ENCODE assay signal across 11 cellular contexts in genomic region chr10:11236234-11236633, GRCh38.
DNase-seq lines count a peak whose midpoint lies in the region; ATAC-seq, FAIRE-seq and TF ChIP-seq lines count a peak whose summit lies in the region.
"Had no signal": no experiment of that assay in that cellular context is flagged by ENCODE, and none has a peak within 500 bp of the region (broad histone marks: within the 10 kb centered on the region; RNA-seq: fewer than 3 reads in every experiment).

No MANE protein-coding gene starts in this region.

- FAIRE-seq in GM18507 (lab: Jason Lieb, UNC) (peak; percentile 92), GM12878 (lab: Jason Lieb, UNC) (peak; percentile 75)
- FAIRE-seq: G401.6, islet of Langerhans had no signal

- H3K27me3 ChIP-seq in GM12878 (replicated peaks in 1 of 2; ENCODE audit: control insufficient read depth in 2 of 2, insufficient read depth in 2 of 2, low read length in 1 of 2) = no peaks in the 10 kb centered on the region

- TF ChIP-seq EP300 in GM12878 (IDR thresholded peaks at IDR 0.05; ENCODE audit: borderline replicate concordance in 1 of 2, control insufficient read depth in 1 of 2, low read depth in 2 of 2, low read length in 2 of 2) = peak in 1 of 2 experiments; percentile 63; a peak in 1 of 4 replicates

- 0% methylated on average over 2 of the region's 2 CpGs for WGBS in GM12878 (ENCODE audit: insufficient coverage, insufficient replicate concordance, low lambda C conversion rate, missing lambda C conversion rate)

- BruUV-seq in GM12878 (replicated peaks; lab: Mats Ljungman, UMichigan) = no TSS peak

- DNase-seq in GM18507 (ENCODE audit: extremely low spot score, insufficient read length, low read depth) (no peak), GM12878 (ENCODE audit: low read depth, low spot score) (no peak), MV-4-11 (lab: John Stamatoyannopoulos, UW) (no peak), superior temporal gyrus (ENCODE audit: extremely low spot score) (no peak), C1 segment of cervical spinal cord (lab: John Stamatoyannopoulos, UW) (no peak)
- no peak for DNase-seq in activated CD8-positive, alpha-beta memory T cell treated with anti-CD3 and anti-CD28 coated beads, Interleukin-2, amount 50 U/mL, for 48 hours
- DNase-seq: stimulated activated CD4-positive, alpha-beta T cell treated with anti-CD3 and anti-CD28 coated beads, Interleukin-12 subunit alpha, Interleukin-12 subunit beta, amount 100 ng/mL, for 4 hours had no signal

- SMC1A ChIA-PET in GM12878 (lab: Charles Lee; ENCODE audit: uncharacterized antibody, unreplicated experiment) = interaction anchor here (0.7 to 15.6 kb wide), 19 partner anchors 9 to 123 kb away, joined by 3 to 417 read pairs (median 5); no protein-coding TSS in a partner anchor

- H3K4me2 ChIP-seq in GM12878 (ENCODE audit: control insufficient read depth, insufficient read depth) = peak overlapping the region; percentile 57

- intact Hi-C loops in GM12878 (cut with micrococcal nuclease; ENCODE audit: unreplicated experiment) = no loop called here

- peaks cover 71% of the 10 kb centered on the region for H3K4me1 ChIP-seq in GM12878 (ENCODE audit: control insufficient read depth, insufficient read depth, low read length)

- POLR2A ChIA-PET in GM12878 (lab: Charles Lee) = interaction anchor here (0.5 to 5.3 kb wide), 10 partner anchors 10 to 509 kb away, joined by 3 to 33 read pairs (median 5); no protein-coding TSS in a partner anchor

- H3K79me2 ChIP-seq in GM12878 (ENCODE audit: control insufficient read depth, insufficient read depth, low read length) = peaks cover 88% of the 10 kb centered on the region

- peak; percentile 76 for ATAC-seq in GM21447 (IDR thresholded peaks at IDR 0.05; ENCODE audit: unreplicated experiment)
- ATAC-seq in HG03354 (IDR thresholded peaks at IDR 0.05; ENCODE audit: poor library complexity, severe bottlenecking, unreplicated experiment) = peak; percentile 82
- peak; percentile 69 for ATAC-seq in GM12878

- CTCF ChIA-PET in GM12878 (lab: Yijun Ruan, JAX) = interaction anchor here (0.7 to 4.4 kb wide), 12 partner anchors 9 to 911 kb away, joined by 3 to 27 read pairs (median 4); no protein-coding TSS in a partner anchor

- TF ChIP-seq RAD21 in GM12878 (IDR thresholded peaks at IDR 0.05; ENCODE audit: insufficient read depth, low read depth, low read length) = no peak

- in situ Hi-C loops in GM12878 (cut with MboI) = no loop called here

- peak overlapping the region; percentile 74 for H3K27ac ChIP-seq in GM12878 (ENCODE audit: control insufficient read depth, insufficient read depth)

- peak overlapping the region; percentile 36; the same call in 1 of the 2 replicates for H3K4me3 ChIP-seq in GM12878

- TF ChIP-seq POLR2A in GM12878 (IDR thresholded peaks at IDR 0.05; ENCODE audit: low read depth, low read length) = no peak

- no peaks in the 10 kb centered on the region for H3K9me3 ChIP-seq in GM12878 (replicated peaks; ENCODE audit: control insufficient read depth, insufficient read depth, low read length)

- no peak overlapping the region for H3K9ac ChIP-seq in GM12878 (ENCODE audit: control insufficient read depth, insufficient read depth, low read length)

- RAD21 ChIA-PET in GM12878 (lab: Charles Lee; ENCODE audit: unreplicated experiment) = interaction anchor here (0.8 to 15.0 kb wide), 10 partner anchors 8 to 123 kb away, joined by 3 to 212 read pairs (median 19); no protein-coding TSS in a partner anchor

- TF ChIP-seq CTCF in GM12878 (IDR thresholded peaks at IDR 0.05 in 2 of 3, conservative IDR thresholded peaks at IDR 0.05 in 1 of 3; ENCODE audit: control insufficient read depth in 2 of 3, extremely low read depth in 1 of 3, insufficient read depth in 1 of 3, low read depth in 3 of 3, low read length in 3 of 3) = 0 out of 6 replicates have a peak, but pooled peaks of 1 of the 3 experiments have one; percentile 2

- H2AFZ ChIP-seq in GM12878 (ENCODE audit: control insufficient read depth, low read depth, low read length) = no peak overlapping the region

- 0 out of 2 replicates have a peak, but pooled peaks cover 2% of the 10 kb centered on the region for H4K20me1 ChIP-seq in GM12878 (ENCODE audit: control insufficient read depth, insufficient read depth)

- peaks cover 6 to 20% of the 10 kb centered on the region in 2 experiments for H3K36me3 ChIP-seq in GM12878 (ENCODE audit: control insufficient read depth in 2 of 2, insufficient read depth in 2 of 2, low read length in 1 of 2)

TF ChIP-seq in GM12878, 131 proteins besides CTCF, POLR2A, EP300 and RAD21:
- TF ChIP-seq IKZF2 (IDR thresholded peaks at IDR 0.05) (peak; percentile 76 to 81), RUNX3 (IDR thresholded peaks at IDR 0.05; ENCODE audit: low read length) (peak; percentile 95), BCL3 (IDR thresholded peaks at IDR 0.05; ENCODE audit: borderline replicate concordance, insufficient read depth, low read depth, low read length, poor library complexity, severe bottlenecking) (peak; percentile 41), ZZZ3 (IDR thresholded peaks at IDR 0.05; ENCODE audit: control insufficient read depth, insufficient read length, low read depth) (no peak), MEF2A (IDR thresholded peaks at IDR 0.05; ENCODE audit: insufficient read depth, low read depth, low read length) (0 out of 2 replicates have a peak, but pooled peaks have one; percentile 61), ZNF217 (IDR thresholded peaks at IDR 0.05) (0 out of 2 replicates have a peak, but pooled peaks have one; percentile 65), ZNF24 (IDR thresholded peaks at IDR 0.05) (no peak), ZNF274 (IDR thresholded peaks at IDR 0.05; ENCODE audit: insufficient read depth, insufficient read length) (no peak), MXI1 (IDR thresholded peaks at IDR 0.05; ENCODE audit: low read depth, low read length) (peak; percentile 27; the same call in 1 of the 2 replicates), NBN (IDR thresholded peaks at IDR 0.05) (no peak), CHD4 (IDR thresholded peaks at IDR 0.05) (no peak), SMARCA5 (IDR thresholded peaks at IDR 0.05) (no peak), DPF2 (IDR thresholded peaks at IDR 0.05) (peak; percentile 45; the same call in 1 of the 2 replicates), CREM (IDR thresholded peaks at IDR 0.05; ENCODE audit: low read depth) (peak; percentile 48; the same call in 1 of the 2 replicates), POU2F2 (IDR thresholded peaks at IDR 0.05; ENCODE audit: borderline replicate concordance, low read depth, low read length) (0 out of 3 replicates have a peak, but pooled peaks have one; percentile 24), ZNF207 (IDR thresholded peaks at IDR 0.05; ENCODE audit: borderline replicate concordance) (no peak), BHLHE40 (IDR thresholded peaks at IDR 0.05; ENCODE audit: borderline replicate concordance in 1 of 2, low read depth in 2 of 2, low read length in 1 of 2) (peak in 1 of 2 experiments; percentile 46; a peak in 1 of 4 replicates), FOXM1 (IDR thresholded peaks at IDR 0.05; ENCODE audit: low read depth, low read length) (0 out of 2 replicates have a peak, but pooled peaks have one; percentile 16), BCL11A (IDR thresholded peaks at IDR 0.05; ENCODE audit: low read depth, low read length) (peak; percentile 75; the same call in 1 of the 2 replicates), IKZF1 (conservative IDR thresholded peaks at IDR 0.05) (peak; percentile 69), MTA3 (IDR thresholded peaks at IDR 0.05; ENCODE audit: borderline replicate concordance, low read length) (0 out of 2 replicates have a peak, but pooled peaks have one; percentile 2), NR2C2 (IDR thresholded peaks at IDR 0.05; ENCODE audit: borderline replicate concordance, control insufficient read depth, insufficient read length, low read depth) (no peak), GATAD2B (conservative IDR thresholded peaks at IDR 0.05; ENCODE audit: low read depth) (no peak), IRF4 (IDR thresholded peaks at IDR 0.05; ENCODE audit: low read depth, low read length) (peak; percentile 70; the same call in 1 of the 2 replicates), ASH2L (IDR thresholded peaks at IDR 0.05; ENCODE audit: borderline replicate concordance, low read depth) (no peak), MTA2 (IDR thresholded peaks at IDR 0.05; ENCODE audit: low read depth) (peak; percentile 69; the same call in 1 of the 2 replicates), MYC (IDR thresholded peaks at IDR 0.05; ENCODE audit: insufficient read depth, insufficient read length, insufficient replicate concordance, low read length, severe bottlenecking) (no peak), STAT3 (IDR thresholded peaks at IDR 0.05; ENCODE audit: low read depth, low read length) (no peak), JUNB (IDR thresholded peaks at IDR 0.05) (peak; percentile 84), EED (IDR thresholded peaks at IDR 0.05; ENCODE audit: low read depth) (peak; percentile 64; the same call in 1 of the 2 replicates), NR2F1 (conservative IDR thresholded peaks at IDR 0.05) (no peak), STAT1 (conservative IDR thresholded peaks at IDR 0.05) (no peak), NFIC (IDR thresholded peaks at IDR 0.05; ENCODE audit: low read depth, low read length) (peak; percentile 79), SREBF1 (IDR thresholded peaks at IDR 0.05; ENCODE audit: low read length) (no peak)
